Comparison of ENCODE assay signal across 1 cellular context in the genomic region with DNA sequence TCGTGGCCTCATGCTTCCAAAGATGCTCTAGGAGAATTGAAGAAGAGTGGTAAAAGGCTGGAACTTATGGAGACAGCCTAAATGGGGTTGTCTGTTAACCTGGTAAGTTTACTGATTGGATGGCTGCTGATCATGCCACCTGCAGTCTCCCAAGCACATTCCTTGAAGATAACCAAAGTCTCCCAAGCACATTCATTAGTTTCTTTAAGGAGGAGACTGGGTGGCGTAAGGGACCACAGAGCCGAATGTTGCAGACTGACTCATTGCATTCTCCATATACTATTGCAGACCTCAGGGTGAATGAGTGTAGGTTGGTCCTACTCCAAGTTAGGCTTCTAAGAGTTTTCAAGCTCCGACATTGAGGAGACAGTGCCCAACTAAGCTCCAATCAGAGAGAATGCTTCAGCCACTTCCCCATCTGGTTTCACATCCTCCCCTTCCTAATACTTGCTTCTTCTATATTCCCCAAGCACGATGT.
TF ChIP-seq lines count a peak whose summit lies in the region.

A gene (minus strand): TSS at position 51 of the 478 bp plus-strand sequence. CDS start 39 bp downstream, at position 12.

TF ChIP-seq in A549, 52 proteins besides CTCF, POLR2A, EP300 and RAD21 (continued from another document):
- TF ChIP-seq, protein P1, sequence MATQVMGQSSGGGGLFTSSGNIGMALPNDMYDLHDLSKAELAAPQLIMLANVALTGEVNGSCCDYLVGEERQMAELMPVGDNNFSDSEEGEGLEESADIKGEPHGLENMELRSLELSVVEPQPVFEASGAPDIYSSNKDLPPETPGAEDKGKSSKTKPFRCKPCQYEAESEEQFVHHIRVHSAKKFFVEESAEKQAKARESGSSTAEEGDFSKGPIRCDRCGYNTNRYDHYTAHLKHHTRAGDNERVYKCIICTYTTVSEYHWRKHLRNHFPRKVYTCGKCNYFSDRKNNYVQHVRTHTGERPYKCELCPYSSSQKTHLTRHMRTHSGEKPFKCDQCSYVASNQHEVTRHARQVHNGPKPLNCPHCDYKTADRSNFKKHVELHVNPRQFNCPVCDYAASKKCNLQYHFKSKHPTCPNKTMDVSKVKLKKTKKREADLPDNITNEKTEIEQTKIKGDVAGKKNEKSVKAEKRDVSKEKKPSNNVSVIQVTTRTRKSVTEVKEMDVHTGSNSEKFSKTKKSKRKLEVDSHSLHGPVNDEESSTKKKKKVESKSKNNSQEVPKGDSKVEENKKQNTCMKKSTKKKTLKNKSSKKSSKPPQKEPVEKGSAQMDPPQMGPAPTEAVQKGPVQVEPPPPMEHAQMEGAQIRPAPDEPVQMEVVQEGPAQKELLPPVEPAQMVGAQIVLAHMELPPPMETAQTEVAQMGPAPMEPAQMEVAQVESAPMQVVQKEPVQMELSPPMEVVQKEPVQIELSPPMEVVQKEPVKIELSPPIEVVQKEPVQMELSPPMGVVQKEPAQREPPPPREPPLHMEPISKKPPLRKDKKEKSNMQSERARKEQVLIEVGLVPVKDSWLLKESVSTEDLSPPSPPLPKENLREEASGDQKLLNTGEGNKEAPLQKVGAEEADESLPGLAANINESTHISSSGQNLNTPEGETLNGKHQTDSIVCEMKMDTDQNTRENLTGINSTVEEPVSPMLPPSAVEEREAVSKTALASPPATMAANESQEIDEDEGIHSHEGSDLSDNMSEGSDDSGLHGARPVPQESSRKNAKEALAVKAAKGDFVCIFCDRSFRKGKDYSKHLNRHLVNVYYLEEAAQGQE (IDR thresholded peaks at IDR 0.05): no peak
- TF ChIP-seq CBX8 (IDR thresholded peaks at IDR 0.05) (no peak), ESRRA (IDR thresholded peaks at IDR 0.05; ENCODE audit: borderline replicate concordance, low read length) (no peak), FOXS1 (CRISPR knock-in tag; IDR thresholded peaks at IDR 0.05) (no peak), JUNB (IDR thresholded peaks at IDR 0.05) (no peak)
